In the genomic region with DNA sequence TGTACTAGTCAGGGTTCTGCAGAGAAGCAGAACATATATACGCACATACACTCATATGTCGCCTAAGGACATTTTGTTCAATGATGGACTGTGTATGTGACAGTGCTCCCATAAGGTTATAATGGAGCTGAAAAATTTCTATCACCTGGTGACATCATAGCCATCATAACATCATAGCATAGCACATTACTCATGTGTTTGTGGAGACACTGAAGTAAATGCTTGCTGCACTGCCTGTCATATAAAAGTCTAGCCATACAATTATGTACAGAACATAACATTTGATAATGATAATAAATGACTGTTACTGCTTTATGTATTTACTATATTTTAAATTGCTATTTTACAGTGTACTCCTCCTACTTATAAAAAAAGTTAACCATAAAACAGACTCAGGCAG, we compare ENCODE assay signal across 8 cellular contexts.
"Had no signal": no experiment of that assay in that cellular context is flagged by ENCODE, and none has a peak within 500 bp of the region (broad histone marks: within the 10 kb centered on the region; RNA-seq: fewer than 3 reads in every experiment).

No MANE protein-coding gene starts in this region.

- DNase-seq: GM23248, GOT3, H7, HFFc6, IMR-90, KG1 had no signal

- ATAC-seq: HCT116, K562 had no signal

- FAIRE-seq: K562 had no signal
